10 cellular contexts compared by ENCODE assay signal in the genomic region with DNA sequence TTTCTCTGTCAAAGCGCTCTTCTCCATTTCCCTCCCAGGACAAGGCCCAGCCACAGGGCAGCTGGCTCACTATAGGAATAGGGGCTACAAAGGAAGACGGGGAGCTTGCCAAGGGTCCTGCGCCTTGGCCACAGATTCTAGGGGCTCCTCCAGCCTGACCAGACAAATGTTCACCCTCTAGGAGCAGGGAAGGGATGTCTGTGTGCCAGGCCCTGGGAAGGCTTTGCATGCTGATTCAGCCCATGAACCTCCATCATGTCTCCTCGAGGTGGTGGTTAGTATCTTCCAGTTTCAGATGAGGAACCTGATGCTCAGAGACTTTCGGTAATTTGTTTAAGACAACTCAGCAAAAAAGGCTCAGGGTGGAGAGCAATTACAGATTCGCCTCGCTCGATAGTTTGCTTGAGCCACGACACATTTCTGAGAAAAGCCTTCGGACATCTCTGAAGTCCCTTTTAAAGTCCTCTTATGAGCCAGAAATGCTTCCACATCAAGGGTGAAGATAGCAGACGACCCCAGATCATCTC.
A peak's percentile ranks its signal among the peaks of the same experiment; 100 is the strongest.
DNase-seq lines count a peak whose midpoint lies in the region; ATAC-seq and TF ChIP-seq lines count a peak whose summit lies in the region.
"Had no signal": no experiment of that assay in that cellular context is flagged by ENCODE, and none has a peak within 500 bp of the region (broad histone marks: within the 10 kb centered on the region; RNA-seq: fewer than 3 reads in every experiment).

No MANE protein-coding gene starts in this region.

- H3K27me3 Mint-ChIP-seq in CD14-positive monocyte (ENCODE audit: low read depth in 3 of 3) (peaks cover 0 to 7% (median 0%) of the 10 kb centered on the region in 3 donors), chondrocyte (ENCODE audit: low read depth) (no peaks in the 10 kb centered on the region)
- no peaks in the 10 kb centered on the region for H3K27me3 Mint-ChIP-seq in activated T-helper 1 cell treated with anti-CD3 and anti-CD28 coated beads, Interleukin-12 subunit alpha, Interleukin-12 subunit beta, Interleukin-2, Interleukin-4 antibody, amounts not matched to agents 30 ng/mL and 10 ng/mL and 1 ng/mL, durations not matched to agents 14 hours and 24 hours and 36 hours (ENCODE audit: insufficient read depth)

- H3K27me3 ChIP-seq in OCI-LY3 (ENCODE audit: low read depth, low read length) (no peaks in the 10 kb centered on the region), gastroesophageal sphincter (no peaks in the 10 kb centered on the region)

- no peaks in the 10 kb centered on the region for H3K79me2 ChIP-seq in OCI-LY3 (ENCODE audit: low read length)

- no peak overlapping the region for H3K27ac ChIP-seq in OCI-LY3 (ENCODE audit: low read length)
- H3K27ac ChIP-seq in gastroesophageal sphincter: peak overlapping the region in 3 of 4 donors; percentile 73 to 76 (median 73)
- peak overlapping the region in 15 of 21 experiments; percentile 4 to 81 (median 57) for H3K27ac ChIP-seq in skin epidermis

- TF ChIP-seq CTCF in CD14-positive monocyte (IDR thresholded peaks at IDR 0.05): no peak
- no peak for TF ChIP-seq CTCF in OCI-LY3 (IDR thresholded peaks at IDR 0.05; ENCODE audit: low read depth, low read length)
- no peak for TF ChIP-seq CTCF in gastroesophageal sphincter (IDR thresholded peaks at IDR 0.05)
- TF ChIP-seq CTCF in chondrocyte (IDR thresholded peaks at IDR 0.05): no peak

- no peak for TF ChIP-seq EP300 in gastroesophageal sphincter (IDR thresholded peaks at IDR 0.05)

- H3K4me1 Mint-ChIP-seq in CD14-positive monocyte (peaks cover 74% of the 10 kb centered on the region), chondrocyte (ENCODE audit: low read depth) (peaks cover 18% of the 10 kb centered on the region)
- peaks cover 36% of the 10 kb centered on the region for H3K4me1 Mint-ChIP-seq in activated T-helper 1 cell treated with anti-CD3 and anti-CD28 coated beads, Interleukin-12 subunit alpha, Interleukin-12 subunit beta, Interleukin-2, Interleukin-4 antibody, amounts not matched to agents 30 ng/mL and 10 ng/mL and 1 ng/mL, durations not matched to agents 14 hours and 24 hours and 36 hours (ENCODE audit: low read depth)

- H3K4me3 Mint-ChIP-seq in CD14-positive monocyte (peak overlapping the region in 1 of 2 donors; percentile 81), chondrocyte (ENCODE audit: unreplicated experiment) (no peak overlapping the region)
- no peak overlapping the region for H3K4me3 Mint-ChIP-seq in activated T-helper 1 cell treated with anti-CD3 and anti-CD28 coated beads, Interleukin-12 subunit alpha, Interleukin-12 subunit beta, Interleukin-2, Interleukin-4 antibody, amounts not matched to agents 30 ng/mL and 10 ng/mL and 1 ng/mL, durations not matched to agents 14 hours and 24 hours and 36 hours
- H3K4me3 Mint-ChIP-seq: nephron had no signal

- peaks cover 0 to 2% (median 0%) of the 10 kb centered on the region in 7 donors for H3K9me3 Mint-ChIP-seq in CD14-positive monocyte
- no peaks in the 10 kb centered on the region for H3K9me3 Mint-ChIP-seq in chondrocyte (ENCODE audit: low read depth)
- no peaks in the 10 kb centered on the region for H3K9me3 Mint-ChIP-seq in activated T-helper 1 cell treated with anti-CD3 and anti-CD28 coated beads, Interleukin-12 subunit alpha, Interleukin-12 subunit beta, Interleukin-2, Interleukin-4 antibody, amounts not matched to agents 30 ng/mL and 10 ng/mL and 1 ng/mL, durations not matched to agents 14 hours and 24 hours and 36 hours
- H3K9me3 Mint-ChIP-seq: nephron had no signal

- H3K27ac Mint-ChIP-seq in CD14-positive monocyte (peak overlapping the region in 6 of 7 donors; percentile 53 to 79 (median 72)), chondrocyte (ENCODE audit: unreplicated experiment) (no peak overlapping the region)
- H3K27ac Mint-ChIP-seq in activated T-helper 1 cell treated with anti-CD3 and anti-CD28 coated beads, Interleukin-12 subunit alpha, Interleukin-12 subunit beta, Interleukin-2, Interleukin-4 antibody, amounts not matched to agents 30 ng/mL and 10 ng/mL and 1 ng/mL, durations not matched to agents 14 hours and 24 hours and 36 hours: no peak overlapping the region

- TF ChIP-seq POLR2A in gastroesophageal sphincter (IDR thresholded peaks at IDR 0.05): no peak

- H3K36me3 Mint-ChIP-seq in CD14-positive monocyte (peaks cover 5 to 8% of the 10 kb centered on the region in 2 donors), chondrocyte (ENCODE audit: low read depth) (no peaks in the 10 kb centered on the region)
- no peaks in the 10 kb centered on the region for H3K36me3 Mint-ChIP-seq in activated T-helper 1 cell treated with anti-CD3 and anti-CD28 coated beads, Interleukin-12 subunit alpha, Interleukin-12 subunit beta, Interleukin-2, Interleukin-4 antibody, amounts not matched to agents 30 ng/mL and 10 ng/mL and 1 ng/mL, durations not matched to agents 14 hours and 24 hours and 36 hours (ENCODE audit: low read depth)

- H4K20me1 ChIP-seq in OCI-LY3 (ENCODE audit: insufficient read depth, low read length): no peaks in the 10 kb centered on the region

- H3K4me1 ChIP-seq in OCI-LY3 (ENCODE audit: low read length): peaks cover 39% of the 10 kb centered on the region
- H3K4me1 ChIP-seq in gastroesophageal sphincter: peaks cover 0 to 51% (median 15%) of the 10 kb centered on the region in 3 donors

- H3K4me2 ChIP-seq in OCI-LY3 (ENCODE audit: low read length): peak overlapping the region; percentile 24

- no peaks in the 10 kb centered on the region for H3K9me3 ChIP-seq in OCI-LY3 (ENCODE audit: insufficient read depth, low read length)
- H3K9me3 ChIP-seq in gastroesophageal sphincter: no peaks in the 10 kb centered on the region

- no peak overlapping the region for H3K9ac ChIP-seq in OCI-LY3 (ENCODE audit: low read length)

- WGBS in gastroesophageal sphincter (ENCODE audit: low coverage in 1 of 2), 2 donors: 88 to 98% methylated on average over 3 to 11 of the region's 11 CpGs

- DNase-seq in CD14-positive monocyte (ENCODE audit: low spot score): no peak
- no peak for DNase-seq in chondrocyte (ENCODE audit: low spot score)
- DNase-seq in NOMO-1 treated with dmso at 0.1 percent for 144 hours (lab: John Stamatoyannopoulos, UW; ENCODE audit: unreplicated experiment): no peak
- DNase-seq in ureter (ENCODE audit: low spot score): no peak
- DNase-seq in activated T-helper 1 cell treated with anti-CD3 and anti-CD28 coated beads, Interleukin-12 subunit alpha, Interleukin-12 subunit beta, Interleukin-2, Interleukin-4 antibody, amounts not matched to agents 30 ng/mL and 10 ng/mL and 1 ng/mL, durations not matched to agents 14 hours and 24 hours and 36 hours (ENCODE audit: low spot score): no peak
- DNase-seq: kidney had no signal

- no peak overlapping the region for H2AFZ ChIP-seq in OCI-LY3 (ENCODE audit: low read depth, low read length)

- no peak overlapping the region for H3K4me3 ChIP-seq in OCI-LY3 (ENCODE audit: low read length)
- H3K4me3 ChIP-seq in gastroesophageal sphincter: no peak overlapping the region
- no peak overlapping the region for H3K4me3 ChIP-seq in skin epidermis

- intact Hi-C loops in CD14-positive monocyte (cut with micrococcal nuclease): no loop called here
- intact Hi-C loops in activated T-helper 1 cell treated with anti-CD3 and anti-CD28 coated beads, Interleukin-12 subunit alpha, Interleukin-12 subunit beta, Interleukin-2, Interleukin-4 antibody, amounts not matched to agents 30 ng/mL and 10 ng/mL and 1 ng/mL, durations not matched to agents 14 hours and 24 hours and 36 hours (cut with micrococcal nuclease): no loop called here

- H3K36me3 ChIP-seq in OCI-LY3 (replicated peaks; ENCODE audit: low read depth, low read length) (no peaks in the 10 kb centered on the region), gastroesophageal sphincter (no peaks in the 10 kb centered on the region)

- no peak for ATAC-seq in gastroesophageal sphincter

Comparison
In these comparisons a context has a peak if more than half of its experiments do, and no peak if none do; other contexts are left out.
1. H3K27ac Mint-ChIP-seq: peak in CD14-positive monocyte (6 of 7); none in chondrocyte (single experiment) and activated T-helper 1 cell treated with anti-CD3 and anti-CD28 coated beads, Interleukin-12 subunit alpha, Interleukin-12 subunit beta, Interleukin-2, Interleukin-4 antibody, amounts not matched to agents 30 ng/mL and 10 ng/mL and 1 ng/mL, durations not matched to agents 14 hours and 24 hours and 36 hours (single experiment).